1 cellular context compared by ENCODE assay signal in the genomic region with DNA sequence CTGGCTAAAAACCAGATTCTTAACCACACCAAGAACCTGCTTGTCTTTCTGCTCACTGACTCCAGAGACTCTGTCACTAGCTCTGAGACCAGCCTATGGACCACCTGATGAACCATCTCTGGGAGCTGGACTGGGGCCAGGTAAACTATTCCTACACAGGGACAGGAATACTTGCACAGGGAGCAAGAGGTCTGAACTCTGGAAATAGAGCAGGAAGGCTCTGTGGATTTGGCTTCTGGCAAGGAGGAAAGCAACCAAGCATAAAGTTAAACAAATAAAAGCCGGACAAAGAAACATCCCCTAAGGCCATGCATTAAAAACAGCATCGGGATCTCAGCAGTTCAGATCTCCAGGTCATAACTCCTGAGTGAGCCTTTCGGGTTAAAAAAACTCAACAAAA.
TF ChIP-seq lines count a peak whose summit lies in the region.

No MANE protein-coding gene starts in this region.

TF ChIP-seq in K562, 482 proteins besides CTCF, POLR2A, EP300 and RAD21 (continued from another document):
- no peak for TF ChIP-seq MECOM (CRISPR knock-in tag; IDR thresholded peaks at IDR 0.05)
- no peak for TF ChIP-seq SMAD3 (CRISPR knock-in tag; conservative IDR thresholded peaks at IDR 0.05)
- no peak for TF ChIP-seq MTA1 (IDR thresholded peaks at IDR 0.05; ENCODE audit: borderline replicate concordance)
- TF ChIP-seq, protein P1, sequence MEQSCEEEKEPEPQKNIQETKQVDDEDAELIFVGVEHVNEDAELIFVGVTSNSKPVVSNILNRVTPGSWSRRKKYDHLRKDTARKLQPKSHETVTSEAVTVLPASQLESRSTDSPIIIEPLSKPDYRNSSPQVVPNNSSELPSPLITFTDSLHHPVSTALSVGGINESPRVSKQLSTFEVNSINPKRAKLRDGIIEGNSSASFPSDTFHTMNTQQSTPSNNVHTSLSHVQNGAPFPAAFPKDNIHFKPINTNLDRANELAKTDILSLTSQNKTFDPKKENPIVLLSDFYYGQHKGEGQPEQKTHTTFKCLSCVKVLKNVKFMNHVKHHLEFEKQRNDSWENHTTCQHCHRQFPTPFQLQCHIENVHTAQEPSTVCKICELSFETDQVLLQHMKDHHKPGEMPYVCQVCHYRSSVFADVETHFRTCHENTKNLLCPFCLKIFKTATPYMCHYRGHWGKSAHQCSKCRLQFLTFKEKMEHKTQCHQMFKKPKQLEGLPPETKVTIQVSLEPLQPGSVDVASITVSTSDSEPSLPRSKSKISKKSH (CRISPR knock-in tag; IDR thresholded peaks at IDR 0.05): no peak
- no peak for TF ChIP-seq HDGF (IDR thresholded peaks at IDR 0.05)
- no peak for TF ChIP-seq SMARCB1 (IDR thresholded peaks at IDR 0.05; ENCODE audit: insufficient read length, low read depth)
- TF ChIP-seq L3MBTL2 (IDR thresholded peaks at IDR 0.05): no peak
- TF ChIP-seq ZNF644 (tag; IDR thresholded peaks at IDR 0.05; ENCODE audit: low read depth): no peak
